ENCODE assay signal across 14 cellular contexts in the genomic region with DNA sequence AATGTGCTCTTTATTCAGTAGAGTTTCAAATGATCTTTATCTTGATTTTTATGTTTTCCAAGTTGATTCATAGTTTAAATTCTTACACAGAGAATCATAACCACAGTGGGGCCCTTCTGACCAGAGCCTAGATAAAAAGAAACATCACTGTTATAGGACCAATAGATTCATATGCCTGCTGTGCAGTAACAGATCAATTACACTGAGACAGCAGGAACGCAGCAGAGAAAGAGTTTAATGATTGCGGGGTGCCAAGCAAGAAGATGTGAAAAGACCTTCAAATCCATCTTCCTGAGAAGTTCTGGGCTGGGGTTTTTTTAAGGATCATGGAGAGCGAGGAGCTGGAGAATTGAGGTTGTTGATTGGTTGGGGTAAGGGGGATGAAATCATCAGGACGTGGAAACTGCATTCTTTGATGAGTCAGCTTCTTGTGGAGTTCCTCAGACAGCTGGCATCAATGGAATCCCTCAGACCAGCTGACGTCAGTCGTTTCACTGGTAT.
DNase-seq lines count a peak whose midpoint lies in the region; ATAC-seq, FAIRE-seq and TF ChIP-seq lines count a peak whose summit lies in the region.
"Had no signal": no experiment of that assay in that cellular context is flagged by ENCODE, and none has a peak within 500 bp of the region (broad histone marks: within the 10 kb centered on the region; RNA-seq: fewer than 3 reads in every experiment).

No MANE protein-coding gene starts in this region.

- H3K4me1 ChIP-seq in A673 (ENCODE audit: insufficient read depth, low read length, poor library complexity, severe bottlenecking) = no peaks in the 10 kb centered on the region
- H3K4me1 ChIP-seq in kidney (ENCODE audit: control insufficient read depth in 1 of 2, insufficient read depth in 1 of 2, low read depth in 1 of 2, low read length in 2 of 2) = no peaks in the 10 kb centered on the region
- H3K4me1 ChIP-seq: heart right ventricle, parathyroid adenoma had no signal

- no peak for ATAC-seq in GM21576 (IDR thresholded peaks at IDR 0.05; ENCODE audit: unreplicated experiment)
- ATAC-seq: heart right ventricle had no signal

- H3K36me3 ChIP-seq in A673 (ENCODE audit: insufficient read depth, low read length, poor library complexity, severe bottlenecking) (no peaks in the 10 kb centered on the region), kidney (ENCODE audit: control insufficient read depth in 1 of 2, insufficient read depth in 2 of 2, low read length in 2 of 2) (no peaks in the 10 kb centered on the region)
- H3K36me3 ChIP-seq: heart right ventricle had no signal

- no peak for FAIRE-seq in kidney (lab: Jason Lieb, UNC)

- POLR2A ChIA-PET in A673 (lab: Charles Lee; ENCODE audit: low non-redundant PET) = no interaction called here

- H3K4me3 ChIP-seq in A673 (ENCODE audit: low read depth, low read length, poor library complexity, severe bottlenecking) (no peak overlapping the region), kidney (ENCODE audit: low read length in 2 of 2) (no peak overlapping the region)
- H3K4me3 ChIP-seq: heart right ventricle had no signal

- H3K9me3 ChIP-seq in A673 (ENCODE audit: low read depth, low read length, poor library complexity, severe bottlenecking) (peaks cover 4% of the 10 kb centered on the region), kidney (ENCODE audit: control insufficient read depth in 1 of 2, low read length in 2 of 2) (peaks cover 3 to 6% of the 10 kb centered on the region in 2 donors)

- CTCF ChIA-PET in A673 (lab: Charles Lee) = no interaction called here

- DNase-seq in A673 (ENCODE audit: low spot score) (peak; percentile 9), HK-2 (ENCODE audit: unreplicated experiment) (peak; percentile 48), amniotic stem cell (lab: John Stamatoyannopoulos, UW) (peak; percentile 58), foreskin melanocyte (peak; percentile 90), NCI-H524 (lab: John Stamatoyannopoulos, UW) (no peak), germinal center (ENCODE audit: low spot score) (no peak), kidney (no peak)
- DNase-seq: activated CD4-positive, CD25-positive, alpha-beta regulatory T cell; heart right ventricle; KG1; NCI-H2171 treated with DMSO at 0.1 percent for 48 hours; RPMI8226 had no signal

- intact Hi-C loops in A673 (cut with micrococcal nuclease; ENCODE audit: unreplicated experiment) = no loop called here
- intact Hi-C loops in kidney (cut with DNase I) = no loop called here

- no TSS peak for BruUV-seq in A673 (replicated peaks; lab: Mats Ljungman, UMichigan)

- no peak overlapping the region for H3K27ac ChIP-seq in A673 (ENCODE audit: low read depth, low read length, poor library complexity, severe bottlenecking)
- H3K27ac ChIP-seq in kidney (ENCODE audit: low read depth in 2 of 2, low read length in 2 of 2) = no peak overlapping the region
- H3K27ac ChIP-seq: heart right ventricle, parathyroid adenoma had no signal

- no peak overlapping the region for H3K9ac ChIP-seq in kidney (ENCODE audit: low read length in 2 of 2)
- H3K9ac ChIP-seq: parathyroid adenoma had no signal

- no peaks in the 10 kb centered on the region for H3K27me3 ChIP-seq in A673 (replicated peaks; ENCODE audit: insufficient read depth, low read depth, low read length, poor library complexity)
- H3K27me3 ChIP-seq: heart right ventricle had no signal

- no peak for TF ChIP-seq CTCF in A673 (conservative IDR thresholded peaks at IDR 0.05; ENCODE audit: low read depth, low read length)
- TF ChIP-seq CTCF in kidney (IDR thresholded peaks at IDR 0.05; ENCODE audit: borderline replicate concordance, extremely low read depth, insufficient read depth) = no peak

Comparison
In these comparisons a context has a peak if more than half of its experiments do, and no peak if none do; other contexts are left out.
1. DNase-seq: peak in A673 (single experiment), HK-2 (single experiment), amniotic stem cell (single experiment) and foreskin melanocyte (single experiment); none in NCI-H524 (0 of 2), germinal center (single experiment) and kidney (single experiment).